Comparison of ENCODE assay signal across 8 cellular contexts in the genomic region with DNA sequence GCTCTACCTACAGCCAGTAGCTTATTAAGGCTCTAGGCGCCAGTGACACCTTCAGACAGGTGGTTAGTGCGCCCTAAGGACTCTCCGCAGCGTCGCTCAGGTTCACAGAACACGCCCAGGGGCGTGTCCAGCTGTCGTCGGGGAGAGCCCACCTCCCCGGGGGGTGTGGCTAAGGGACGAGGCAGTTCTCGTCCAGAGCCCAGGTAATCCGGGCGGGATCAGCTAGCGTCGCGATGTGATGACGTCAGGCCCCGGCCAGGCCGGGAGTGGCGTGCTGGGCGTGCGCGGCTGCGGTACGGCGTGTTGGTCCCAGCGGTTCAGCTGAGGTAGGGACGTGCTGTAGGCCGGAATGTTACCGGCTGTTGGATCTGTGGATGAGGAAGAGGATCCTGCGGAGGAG. TPM values are rescaled to one million over a fixed set of nuclear protein-coding genes. Genes with fewer than 3 reads are reported as not detected.
A peak's percentile ranks its signal among the peaks of the same experiment; 100 is the strongest.
DNase-seq lines count a peak whose midpoint lies in the region; ATAC-seq, FAIRE-seq and TF ChIP-seq lines count a peak whose summit lies in the region.
"Not testable (repeated sequence)": the region's sequence is repeated elsewhere in the genome, so short reads cannot be mapped to it uniquely, and the experiment has no call there.

A gene (plus strand): TSS at position 301 of the 400 bp plus-strand sequence. CDS start 49 bp downstream, at position 350.

- not testable (repeated sequence) for BruUV-seq in Calu3 (replicated peaks; lab: Mats Ljungman, UMichigan)

- intact Hi-C loops in Calu3 (cut with micrococcal nuclease; ENCODE audit: unreplicated experiment); activated T-helper 1 cell treated with anti-CD3 and anti-CD28 coated beads, Interleukin-12 subunit alpha, Interleukin-12 subunit beta, Interleukin-2, Interleukin-4 antibody, amounts not matched to agents 30 ng/mL and 10 ng/mL and 1 ng/mL, durations not matched to agents 14 hours and 24 hours and 36 hours (cut with micrococcal nuclease); Right ventricle myocardium inferior (cut with DNase I); posterior vena cava (cut with DNase I): not testable (repeated sequence)

- CTCF ChIA-PET in Calu3 (lab: Charles Lee), result not testable (repeated sequence)

- H3K4me3 Mint-ChIP-seq in Calu3 (ENCODE audit: low read depth, unreplicated experiment); activated T-helper 1 cell treated with anti-CD3 and anti-CD28 coated beads, Interleukin-12 subunit alpha, Interleukin-12 subunit beta, Interleukin-2, Interleukin-4 antibody, amounts not matched to agents 30 ng/mL and 10 ng/mL and 1 ng/mL, durations not matched to agents 14 hours and 24 hours and 36 hours; memory B cell; type B pancreatic cell: not testable (repeated sequence)

- not testable (repeated sequence) for DNase-seq in Calu3; RCC 7860 (ENCODE audit: low spot score); activated T-helper 1 cell treated with anti-CD3 and anti-CD28 coated beads, Interleukin-12 subunit alpha, Interleukin-12 subunit beta, Interleukin-2, Interleukin-4 antibody, amounts not matched to agents 30 ng/mL and 10 ng/mL and 1 ng/mL, durations not matched to agents 14 hours and 24 hours and 36 hours (ENCODE audit: low spot score); dermis microvascular lymphatic vessel endothelial cell (ENCODE audit: low read depth in 2 of 2); Right ventricle myocardium inferior (ENCODE audit: missing footprints); memory B cell (ENCODE audit: low spot score in 2 of 2); posterior vena cava (ENCODE audit: low spot score); type B pancreatic cell (ENCODE audit: extremely low spot score, unreplicated experiment)

- not testable (repeated sequence) for TF ChIP-seq CTCF in Calu3 (IDR thresholded peaks at IDR 0.05; ENCODE audit: unreplicated experiment); type B pancreatic cell (conservative IDR thresholded peaks at IDR 0.05)

- peak; percentile 74 for FAIRE-seq in RCC 7860 (lab: Jason Lieb, UNC)

- H3K27me3 Mint-ChIP-seq in Calu3 (ENCODE audit: unreplicated experiment); activated T-helper 1 cell treated with anti-CD3 and anti-CD28 coated beads, Interleukin-12 subunit alpha, Interleukin-12 subunit beta, Interleukin-2, Interleukin-4 antibody, amounts not matched to agents 30 ng/mL and 10 ng/mL and 1 ng/mL, durations not matched to agents 14 hours and 24 hours and 36 hours (ENCODE audit: insufficient read depth); memory B cell; type B pancreatic cell: not testable (repeated sequence)

- not testable (repeated sequence) for ATAC-seq in Right ventricle myocardium inferior
- ATAC-seq in memory B cell (ENCODE audit: low read depth), result peak; percentile 37

- not testable (repeated sequence) for H3K27ac Mint-ChIP-seq in Calu3 (ENCODE audit: unreplicated experiment); activated T-helper 1 cell treated with anti-CD3 and anti-CD28 coated beads, Interleukin-12 subunit alpha, Interleukin-12 subunit beta, Interleukin-2, Interleukin-4 antibody, amounts not matched to agents 30 ng/mL and 10 ng/mL and 1 ng/mL, durations not matched to agents 14 hours and 24 hours and 36 hours; memory B cell; type B pancreatic cell

- H3K36me3 Mint-ChIP-seq in Calu3 (ENCODE audit: insufficient read depth, unreplicated experiment); activated T-helper 1 cell treated with anti-CD3 and anti-CD28 coated beads, Interleukin-12 subunit alpha, Interleukin-12 subunit beta, Interleukin-2, Interleukin-4 antibody, amounts not matched to agents 30 ng/mL and 10 ng/mL and 1 ng/mL, durations not matched to agents 14 hours and 24 hours and 36 hours (ENCODE audit: low read depth); memory B cell; type B pancreatic cell: not testable (repeated sequence)

- H3K4me1 Mint-ChIP-seq in Calu3 (ENCODE audit: low read depth, unreplicated experiment); activated T-helper 1 cell treated with anti-CD3 and anti-CD28 coated beads, Interleukin-12 subunit alpha, Interleukin-12 subunit beta, Interleukin-2, Interleukin-4 antibody, amounts not matched to agents 30 ng/mL and 10 ng/mL and 1 ng/mL, durations not matched to agents 14 hours and 24 hours and 36 hours (ENCODE audit: low read depth); memory B cell; type B pancreatic cell (ENCODE audit: unreplicated experiment): not testable (repeated sequence)

- not testable (repeated sequence) for H3K9me3 Mint-ChIP-seq in Calu3 (ENCODE audit: low read depth, unreplicated experiment); activated T-helper 1 cell treated with anti-CD3 and anti-CD28 coated beads, Interleukin-12 subunit alpha, Interleukin-12 subunit beta, Interleukin-2, Interleukin-4 antibody, amounts not matched to agents 30 ng/mL and 10 ng/mL and 1 ng/mL, durations not matched to agents 14 hours and 24 hours and 36 hours; memory B cell; type B pancreatic cell

RNA-seq across cellular contexts. Expression of the gene that starts here (rescaled TPM):
- total RNA-seq in Calu3 (2022) (34.7 and 46.2 TPM in 2 replicates), dermis microvascular lymphatic vessel endothelial cell (9.6 and 16.9 TPM in 2 replicates), Right ventricle myocardium inferior (12.7 TPM), posterior vena cava (10 to 100 TPM; 16.7 to 22.9 TPM), type B pancreatic cell (ENCODE audit: low replicate concordance) (27.2 and 33.2 TPM in 2 replicates)
- 35.0 and 35.8 TPM in 2 replicates for total RNA-seq in activated T-helper 1 cell treated with anti-CD3 and anti-CD28 coated beads, Interleukin-12 subunit alpha, Interleukin-12 subunit beta, Interleukin-2, Interleukin-4 antibody, amounts not matched to agents 30 ng/mL and 10 ng/mL and 1 ng/mL, durations not matched to agents 14 hours and 24 hours and 36 hours
